Comparison of ENCODE assay signal across 1 cellular context in the genomic region with DNA sequence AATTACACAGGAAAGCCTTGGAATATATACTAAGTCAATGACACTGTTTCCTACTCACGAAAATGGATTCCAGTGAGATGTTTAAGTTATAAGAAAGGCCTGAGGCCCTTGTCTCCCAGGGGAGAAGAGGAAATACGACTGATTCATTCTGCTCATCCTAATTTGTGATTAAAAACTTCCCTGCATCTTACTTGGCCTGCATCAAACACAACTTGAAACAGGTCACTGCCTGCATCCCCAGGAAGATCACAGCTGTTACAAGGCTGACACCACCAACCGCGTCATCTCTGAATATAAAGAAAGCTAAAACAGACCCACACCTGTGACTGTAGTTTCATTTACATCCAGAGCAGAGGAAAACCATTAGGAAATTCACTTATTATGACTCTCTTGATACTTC.
TF ChIP-seq lines count a peak whose summit lies in the region.

No MANE protein-coding gene starts in this region.

TF ChIP-seq in H1, 55 proteins besides CTCF, POLR2A, EP300 and RAD21:
- TF ChIP-seq TBP (IDR thresholded peaks at IDR 0.05; ENCODE audit: low read depth, low read length) (no peak), BRCA1 (IDR thresholded peaks at IDR 0.05; ENCODE audit: low read depth, low read length) (no peak), CTBP2 (IDR thresholded peaks at IDR 0.05; ENCODE audit: borderline replicate concordance, insufficient read depth, insufficient read length, low read length) (no peak), TAF7 (optimal IDR thresholded peaks at IDR 0.05; ENCODE audit: borderline replicate concordance, low read depth, low read length) (no peak), GABPA (IDR thresholded peaks at IDR 0.05; ENCODE audit: borderline replicate concordance, insufficient read depth, low read length) (no peak), NRF1 (IDR thresholded peaks at IDR 0.05; ENCODE audit: low read depth, low read length) (no peak), MAX (IDR thresholded peaks at IDR 0.05) (no peak)
